In genomic region chrX:2401590-2402360, GRCh38 we compare ENCODE assay signal across 11 cellular contexts.
DNase-seq lines count a peak whose midpoint lies in the region; TF ChIP-seq lines count a peak whose summit lies in the region.
"Had no signal": no experiment of that assay in that cellular context is flagged by ENCODE, and none has a peak within 500 bp of the region (broad histone marks: within the 10 kb centered on the region; RNA-seq: fewer than 3 reads in every experiment).

No MANE protein-coding gene starts in this region.

- TF ChIP-seq CTCF in lower leg skin (IDR thresholded peaks at IDR 0.05) (no peak), brain microvascular endothelial cell (IDR thresholded peaks at IDR 0.05; ENCODE audit: low read depth, low read length, missing control alignments) (no peak)

- peaks cover 2% of the 10 kb centered on the region; the same call in 1 of the 2 replicates for H3K9me3 ChIP-seq in HUES64 (ENCODE audit: insufficient read depth, low read depth, low read length)
- H3K9me3 ChIP-seq in ectodermal cell (ENCODE audit: control insufficient read depth, low read length) = peaks cover 1% of the 10 kb centered on the region
- H3K9me3 ChIP-seq: right lobe of liver had no signal

- 72% methylated on average over 20 of the region's 21 CpGs for WGBS in HUES64
- 20 to 29% methylated on average over 19 to 21 of the region's 21 CpGs for WGBS in ectodermal cell, 2 experiments
- 29 to 42% methylated on average over 21 of the region's 21 CpGs for WGBS in lower leg skin, 2 donors

- H3K4me1 ChIP-seq in HUES64 (ENCODE audit: insufficient read depth, low read length) (peaks cover 28% of the 10 kb centered on the region), ectodermal cell (ENCODE audit: control insufficient read depth, insufficient read depth, low read length) (peaks cover 28% of the 10 kb centered on the region)
- H3K4me1 ChIP-seq: right lobe of liver had no signal

- intact Hi-C loops in lower leg skin (cut with DNase I; ENCODE audit: low total_unique reads) = no loop called here

- H3K4me3 ChIP-seq in HUES64 (ENCODE audit: low read length) = no peak overlapping the region
- H3K4me3 ChIP-seq in ectodermal cell (ENCODE audit: insufficient read depth, low read depth, low read length) = no peak overlapping the region
- H3K4me3 ChIP-seq in lower leg skin (ENCODE audit: low read depth, poor library complexity, severe bottlenecking) = no peak overlapping the region
- no peak overlapping the region for H3K4me3 ChIP-seq in brain microvascular endothelial cell (ENCODE audit: low read depth, low read length)
- H3K4me3 ChIP-seq: right lobe of liver had no signal

- no peaks in the 10 kb centered on the region for H3K27me3 ChIP-seq in HUES64 (ENCODE audit: insufficient read depth, low read length)
- no peaks in the 10 kb centered on the region for H3K27me3 ChIP-seq in ectodermal cell (ENCODE audit: control insufficient read depth, insufficient read depth, low read length, poor library complexity, severe bottlenecking)
- no peaks in the 10 kb centered on the region for H3K27me3 ChIP-seq in brain microvascular endothelial cell (replicated peaks)
- H3K27me3 ChIP-seq: right lobe of liver had no signal

- in situ Hi-C loops in brain microvascular endothelial cell (cut with HindIII; ENCODE audit: low pct_ligation_motif_present, low sequenced_read_pairs) = no loop called here

- peak overlapping the region; percentile 34 for H3K27ac ChIP-seq in HUES64 (ENCODE audit: low read depth, low read length)
- peak overlapping the region; percentile 93 for H3K27ac ChIP-seq in ectodermal cell (ENCODE audit: insufficient read depth, low read depth, low read length, poor library complexity, severe bottlenecking)
- H3K27ac ChIP-seq in brain microvascular endothelial cell = no peak overlapping the region
- H3K27ac ChIP-seq: right lobe of liver had no signal

- H3K9ac ChIP-seq in HUES64 (ENCODE audit: low read depth, low read length) = peak overlapping the region; percentile 1; the same call in 1 of the 2 replicates

- H3K36me3 ChIP-seq in HUES64 (ENCODE audit: insufficient read depth, low read length) = peaks cover 8% of the 10 kb centered on the region
- peaks cover 1% of the 10 kb centered on the region for H3K36me3 ChIP-seq in ectodermal cell (ENCODE audit: control insufficient read depth, insufficient read depth, low read length)
- peaks cover under 1% of the 10 kb centered on the region for H3K36me3 ChIP-seq in brain microvascular endothelial cell (replicated peaks)

- peak; percentile 79 to 87 for DNase-seq in lower leg skin (ENCODE audit: low spot score in 2 of 2)
- DNase-seq in superior temporal gyrus (ENCODE audit: extremely low spot score) = peak; percentile 18
- DNase-seq in brain microvascular endothelial cell = no peak
- no peak for DNase-seq in COLO668 (lab: John Stamatoyannopoulos, UW; ENCODE audit: unreplicated experiment)
- DNase-seq in DMS79 (lab: John Stamatoyannopoulos, UW) = no peak
- no peak for DNase-seq in NCI-H2081 (lab: John Stamatoyannopoulos, UW)
- DNase-seq: activated CD4-positive, alpha-beta T cell treated with anti-CD3 and anti-CD28 coated beads, Interleukin-2, amount 50 U/mL, for 1 hour; hippocampal formation; right lobe of liver had no signal

- no peak for TF ChIP-seq POLR2A in lower leg skin (IDR thresholded peaks at IDR 0.05)

Comparison
In these comparisons a context has a peak if more than half of its experiments do, and no peak if none do; other contexts are left out.
1. DNase-seq: peak in lower leg skin (2 of 2) and superior temporal gyrus (single experiment); none in brain microvascular endothelial cell (single experiment), COLO668 (single experiment), DMS79 (single experiment) and NCI-H2081 (0 of 2).